ENCODE assay signal across 19 cellular contexts in the genomic region with DNA sequence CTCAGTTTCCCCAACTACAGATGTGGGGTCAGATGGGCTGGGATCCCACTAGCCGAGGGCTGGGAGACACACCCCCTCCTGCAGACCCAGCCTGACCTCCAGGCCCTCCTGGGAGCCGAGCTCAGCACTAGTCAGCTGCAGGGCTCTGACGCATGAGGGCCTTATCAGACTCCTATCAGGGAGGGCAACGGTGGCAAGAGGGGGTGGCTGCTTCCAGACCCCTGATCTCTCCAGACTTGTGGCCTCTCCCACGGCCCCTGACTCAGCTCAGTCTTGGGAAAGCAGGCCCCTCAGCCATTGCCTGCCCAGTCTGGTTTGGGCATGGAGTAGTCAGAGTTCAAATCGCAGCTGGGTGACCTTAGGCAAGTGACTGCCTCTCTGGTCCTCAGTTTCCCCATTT. TPM values are rescaled to one million over a fixed set of nuclear protein-coding genes. Genes with fewer than 3 reads are reported as not detected.
DNase-seq lines count a peak whose midpoint lies in the region; ATAC-seq and TF ChIP-seq lines count a peak whose summit lies in the region.
"Had no signal": no experiment of that assay in that cellular context is flagged by ENCODE, and none has a peak within 500 bp of the region (broad histone marks: within the 10 kb centered on the region; RNA-seq: fewer than 3 reads in every experiment).

No MANE protein-coding gene starts in this region.

- ATAC-seq in SK-N-SH treated with all-trans-retinoic acid at 6 μM for 48 hours (no peak), GM21381 (IDR thresholded peaks at IDR 0.05; ENCODE audit: unreplicated experiment) (no peak)
- ATAC-seq: GM12878 had no signal

- H4K91ac ChIP-seq in neuronal stem cell (ENCODE audit: low read depth, low read length, poor library complexity), result no peak overlapping the region

- no peak overlapping the region for H3K4ac ChIP-seq in neuronal stem cell (ENCODE audit: low read length)

- no peaks in the 10 kb centered on the region for H3K79me2 ChIP-seq in SK-N-SH (ENCODE audit: insufficient read depth)

- no peak for TF ChIP-seq POLR2A in adrenal gland (IDR thresholded peaks at IDR 0.05)

- WGBS in SK-N-SH (ENCODE audit: low lambda C conversion rate), result 49% methylated on average over 3 of the region's 6 CpGs
- WGBS in adrenal gland, 4 donors, result 36 to 69% (median 40%) methylated on average over 3 to 6 of the region's 6 CpGs
- no CpG with 5 or more reads among the region's 6 CpGs for WGBS in neuronal stem cell (ENCODE audit: extremely low coverage in 2 of 2, insufficient read length in 2 of 2, insufficient replicate concordance in 1 of 2), 2 donors

- H3K14ac ChIP-seq in neuronal stem cell (ENCODE audit: low read length), result no peak overlapping the region

- no peak overlapping the region for H2BK12ac ChIP-seq in neuronal stem cell (ENCODE audit: low read length)

- H3K79me1 ChIP-seq in neuronal stem cell (ENCODE audit: low read depth, low read length), result peaks cover 4% of the 10 kb centered on the region

- H3K18ac ChIP-seq in neuronal stem cell (ENCODE audit: low read length), result peak overlapping the region; percentile 27

- no peak for TF ChIP-seq RAD21 in SK-N-SH (IDR thresholded peaks at IDR 0.05; ENCODE audit: low read length)

- DNase-seq in SK-N-SH, result peak; percentile 34
- DNase-seq in adrenal gland, result peak in 6 of 7 donors; percentile 38 to 80 (median 70)
- no peak for DNase-seq in neuronal stem cell (ENCODE audit: low spot score)
- DNase-seq in DMS114 treated with DMSO at 0.1 percent for 48 hours (lab: John Stamatoyannopoulos, UW; ENCODE audit: unreplicated experiment), result no peak
- DNase-seq in HT-29 (ENCODE audit: low spot score), result no peak
- DNase-seq in GM20000 (ENCODE audit: low spot score), result no peak
- DNase-seq: COR-L47, DMS53, GM23248, NCI-H1048, NCI-H2227 treated with DMSO at 0.1 percent for 48 hours, NCI-H526 treated with DMSO at 0.1 percent for 48 hours, SHP77 treated with DMSO at 0.1 percent for 48 hours had no signal

- no peak for TF ChIP-seq EP300 in SK-N-SH (IDR thresholded peaks at IDR 0.05; ENCODE audit: borderline replicate concordance in 1 of 2, low read depth in 1 of 2, low read length in 1 of 2)

- H2BK120ac ChIP-seq in neuronal stem cell (ENCODE audit: low read depth, low read length), result no peak overlapping the region

- CTCF ChIA-PET in SK-N-SH (lab: Yijun Ruan, JAX), result interaction anchor here (1.6 to 6.4 kb wide), 5 partner anchors 12 to 84 kb away, joined by 7 to 49 read pairs (median 8); a partner anchor contains a TSS

- no peak for TF ChIP-seq CTCF in SK-N-SH (IDR thresholded peaks at IDR 0.05)
- no peak for TF ChIP-seq CTCF in adrenal gland (IDR thresholded peaks at IDR 0.05)
- TF ChIP-seq CTCF in GM20000 (IDR thresholded peaks at IDR 0.05; ENCODE audit: extremely low read depth, missing control alignments), result no peak

- H2AK5ac ChIP-seq in neuronal stem cell (ENCODE audit: low read depth, low read length), result peak overlapping the region; percentile 79

- H3K4me1 ChIP-seq in SK-N-SH (ENCODE audit: control insufficient read depth in 1 of 2, insufficient read depth in 2 of 2, low read depth in 1 of 2, low read length in 1 of 2) (peaks cover 0 to 2% of the 10 kb centered on the region in 2 experiments; a peak in 1 of 4 replicates), adrenal gland (replicated peaks in 1 of 2) (peaks cover 0 to 22% of the 10 kb centered on the region in 2 donors), neuronal stem cell (ENCODE audit: control insufficient read depth in 2 of 2, insufficient read depth in 1 of 2, low read depth in 1 of 2, low read length in 2 of 2) (peaks cover 0 to 7% of the 10 kb centered on the region in 2 donors)

- H4K8ac ChIP-seq in neuronal stem cell (ENCODE audit: low read depth, low read length), result no peak overlapping the region

- no peak overlapping the region for H3K4me3 ChIP-seq in SK-N-SH (ENCODE audit: low read depth in 2 of 2, low read length in 1 of 2)
- H3K4me3 ChIP-seq in adrenal gland, result no peak overlapping the region
- no peak overlapping the region for H3K4me3 ChIP-seq in neuronal stem cell (ENCODE audit: low read length in 2 of 2)
- H3K4me3 ChIP-seq: GM12878, GM23248 had no signal

- no peak overlapping the region for H3K23ac ChIP-seq in neuronal stem cell (ENCODE audit: low read depth, low read length, poor library complexity)

- H3K4me2 ChIP-seq in SK-N-SH, result no peak overlapping the region
- H3K4me2 ChIP-seq in neuronal stem cell (ENCODE audit: insufficient read depth, low read length, poor library complexity, severe bottlenecking), result no peak overlapping the region

- no peaks in the 10 kb centered on the region for H3K9me2 ChIP-seq in SK-N-SH

- H3K27ac ChIP-seq in SK-N-SH (ENCODE audit: low read depth in 2 of 2, low read length in 1 of 2) (no peak overlapping the region), adrenal gland (peak overlapping the region in 3 of 5 donors; percentile 51 to 88 (median 68)), neuronal stem cell (replicated peaks; ENCODE audit: low read length) (no peak overlapping the region)
- H3K27ac ChIP-seq: 22Rv1, C4-2B, GM23248 had no signal

- intact Hi-C loops in adrenal gland (cut with DNase I), result no loop called here

- POLR2A ChIA-PET in SK-N-SH (lab: Yijun Ruan, JAX), result no interaction called here

- peak overlapping the region; percentile 86 for H2BK15ac ChIP-seq in neuronal stem cell (ENCODE audit: low read length)

- H3K27me3 ChIP-seq in SK-N-SH (ENCODE audit: insufficient read depth), result no peaks in the 10 kb centered on the region
- H3K27me3 ChIP-seq in adrenal gland, result no peaks in the 10 kb centered on the region
- peaks cover 3 to 70% (median 19%) of the 10 kb centered on the region in 3 experiments for H3K27me3 ChIP-seq in neuronal stem cell (ENCODE audit: control insufficient read depth in 3 of 3, insufficient read depth in 3 of 3, low read depth in 1 of 3, low read length in 3 of 3)

- no peak overlapping the region for H2BK5ac ChIP-seq in neuronal stem cell (ENCODE audit: low read length)

- H3K9me3 ChIP-seq in SK-N-SH, result no peaks in the 10 kb centered on the region
- no peaks in the 10 kb centered on the region for H3K9me3 ChIP-seq in adrenal gland (replicated peaks in 1 of 3)
- H3K9me3 ChIP-seq in neuronal stem cell (replicated peaks in 1 of 2; ENCODE audit: control insufficient read depth in 2 of 2, insufficient read depth in 1 of 2, low read depth in 1 of 2, low read length in 2 of 2), result no peaks in the 10 kb centered on the region

- H3K36me3 ChIP-seq in SK-N-SH (replicated peaks in 1 of 2; ENCODE audit: control insufficient read depth in 1 of 2, insufficient read depth in 2 of 2, low read length in 1 of 2) (no peaks in the 10 kb centered on the region), adrenal gland (replicated peaks in 1 of 2) (no peaks in the 10 kb centered on the region), neuronal stem cell (replicated peaks in 1 of 2; ENCODE audit: control insufficient read depth in 2 of 2, insufficient read depth in 2 of 2, low read length in 2 of 2) (no peaks in the 10 kb centered on the region)

- H2AFZ ChIP-seq in SK-N-SH (ENCODE audit: low read depth) (no peak overlapping the region), neuronal stem cell (ENCODE audit: low read length) (no peak overlapping the region)
- H2AFZ ChIP-seq: GM23248 had no signal

- H3K9ac ChIP-seq in SK-N-SH, result no peak overlapping the region
- no peak overlapping the region for H3K9ac ChIP-seq in neuronal stem cell (ENCODE audit: low read depth, low read length, poor library complexity)
- H3K9ac ChIP-seq: GM23248 had no signal

- no peaks in the 10 kb centered on the region for H3F3A ChIP-seq in SK-N-SH (replicated peaks; ENCODE audit: insufficient read depth)

- H4K20me1 ChIP-seq in SK-N-SH (ENCODE audit: insufficient read depth), result no peaks in the 10 kb centered on the region

TF ChIP-seq in SK-N-SH, 30 proteins besides CTCF, POLR2A, EP300 and RAD21 (continues in another document):
- TF ChIP-seq GABPA (IDR thresholded peaks at IDR 0.05; ENCODE audit: low read depth), result no peak

RNA-seq across cellular contexts. Expression of a gene that starts 2.5 kb away (rescaled TPM):
- polyA plus RNA-seq in SK-N-SH (2012; rRNA removed) (not detected in 2 replicates), adrenal gland (10 to 100 TPM; 38.9 to 54.2 (median 40.7) TPM)
- polyA plus RNA-seq in SK-N-SH (2012; cell fraction: cytosol; rRNA removed), result not detected in 2 replicates
- polyA plus RNA-seq in SK-N-SH (2012; cell fraction: nucleus; rRNA removed), result 0.04 TPM in 1 of 2 replicates, not detected in the other
- total RNA-seq in adrenal gland, result 10 to 100 TPM; 22.6 to 90.4 (median 43.3) TPM
- 0.26 TPM for polyA plus RNA-seq in neuronal stem cell (2013, experiment 1 of 2)
- polyA plus RNA-seq in neuronal stem cell (2013, experiment 2 of 2), result 0.19 TPM
- 0.33 and 2.1 TPM in 2 replicates for total RNA-seq in HT-29 (2014; rRNA removed; shearing (Covaris generic))
- total RNA-seq: GM23248 had no signal
- polyA plus RNA-seq: GM23248 had no signal

RNA-seq across cellular contexts. Expression of a gene that starts 16.5 kb away (rescaled TPM):
- polyA plus RNA-seq in SK-N-SH (2012; rRNA removed), result not detected in 2 replicates
- polyA plus RNA-seq in SK-N-SH (2012; cell fraction: cytosol; rRNA removed), result not detected in 2 replicates
- polyA plus RNA-seq in SK-N-SH (2012; cell fraction: nucleus; rRNA removed), result 0.05 and 0.14 TPM in 2 replicates
- under 1 TPM in 2 of 8 donors, not detected in 6; 0.14 to 0.28 TPM for total RNA-seq in adrenal gland
- under 1 TPM in 2 of 3 donors, not detected in 1; 0.24 to 0.57 TPM for polyA plus RNA-seq in adrenal gland
- 0.22 TPM for polyA plus RNA-seq in neuronal stem cell (2013, experiment 1 of 2)
- polyA plus RNA-seq in neuronal stem cell (2013, experiment 2 of 2), result 0.19 TPM
- 0.61 and 0.78 TPM in 2 replicates for total RNA-seq in HT-29 (2014; rRNA removed; shearing (Covaris generic))
- total RNA-seq: G401, GM23248 had no signal
- polyA plus RNA-seq: GM12878, GM23248 had no signal

RNA-seq across cellular contexts. Expression of a gene that starts 52.2 kb away (rescaled TPM):
- polyA plus RNA-seq in SK-N-SH (2012; rRNA removed), result 56.5 and 69.9 TPM in 2 replicates
- polyA plus RNA-seq in SK-N-SH (2012; cell fraction: cytosol; rRNA removed), result 43.6 and 43.8 TPM in 2 replicates
- 113 and 236 TPM in 2 replicates for polyA plus RNA-seq in SK-N-SH (2012; cell fraction: nucleus; rRNA removed)
- total RNA-seq in adrenal gland, result 100 to 1,000 TPM in 2 of 8 donors, 10 to 100 TPM in 6; 62.0 to 109 (median 79.9) TPM
- 10 to 100 TPM; 27.9 to 60.5 (median 44.4) TPM for polyA plus RNA-seq in adrenal gland
- 60.8 TPM for polyA plus RNA-seq in neuronal stem cell (2013, experiment 1 of 2)
- 59.6 TPM for polyA plus RNA-seq in neuronal stem cell (2013, experiment 2 of 2)
- 100 and 105 TPM in 2 replicates for total RNA-seq in HT-29 (2014; rRNA removed; shearing (Covaris generic))

RNA-seq across cellular contexts. Expression of a gene that starts 52.5 kb away (rescaled TPM):
- polyA plus RNA-seq in SK-N-SH (2012; rRNA removed) (18.7 and 21.1 TPM in 2 replicates), adrenal gland (10 to 100 TPM; 17.5 to 19.6 (median 18.6) TPM)
- 12.7 and 19.1 TPM in 2 replicates for polyA plus RNA-seq in SK-N-SH (2012; cell fraction: cytosol; rRNA removed)
- 13.0 and 15.6 TPM in 2 replicates for polyA plus RNA-seq in SK-N-SH (2012; cell fraction: nucleus; rRNA removed)
- total RNA-seq in adrenal gland, result 10 to 100 TPM; 32.5 to 84.1 (median 42.5) TPM
- polyA plus RNA-seq in neuronal stem cell (2013, experiment 1 of 2), result 14.5 TPM
- polyA plus RNA-seq in neuronal stem cell (2013, experiment 2 of 2), result 14.3 TPM
- total RNA-seq in HT-29 (2014; rRNA removed; shearing (Covaris generic)), result 52.1 and 53.0 TPM in 2 replicates

Comparison
In these comparisons a context has a peak if more than half of its experiments do, and no peak if none do; other contexts are left out.
1. DNase-seq: peak in SK-N-SH (single experiment) and adrenal gland (6 of 7); none in neuronal stem cell (single experiment), DMS114 treated with DMSO at 0.1 percent for 48 hours (single experiment), HT-29 (single experiment) and GM20000 (single experiment).
2. H3K27ac ChIP-seq: peak in adrenal gland (3 of 5); none in SK-N-SH (0 of 2) and neuronal stem cell (single experiment).